In genomic region chr2:9336534-9337354, GRCh38 we compare ENCODE assay signal across 1 cellular context.
A peak's percentile ranks its signal among the peaks of the same experiment; 100 is the strongest.
TF ChIP-seq lines count a peak whose summit lies in the region.

No MANE protein-coding gene starts in this region.

TF ChIP-seq in HepG2, 621 proteins besides CTCF, POLR2A, EP300 and RAD21 (continued from another document and continues in another):
- TF ChIP-seq ZNF280B (CRISPR knock-in tag; IDR thresholded peaks at IDR 0.05; ENCODE audit: borderline replicate concordance), result 0 out of 2 replicates have a peak, but pooled peaks have one; percentile 50
- no peak; a peak in 1 of 4 replicates for TF ChIP-seq MAFK (conservative IDR thresholded peaks at IDR 0.05 in 1 of 2, IDR thresholded peaks at IDR 0.05 in 1 of 2; ENCODE audit: low read length in 2 of 2)
- peak; percentile 97 for TF ChIP-seq HNF4A (CRISPR knock-in tag; IDR thresholded peaks at IDR 0.05)
- peak; percentile 74; the same call in 1 of the 2 replicates for TF ChIP-seq ZNF800 (CRISPR knock-in tag; IDR thresholded peaks at IDR 0.05)
- peak; percentile 70 for TF ChIP-seq ZNF142 (CRISPR knock-in tag; IDR thresholded peaks at IDR 0.05)
- no peak for TF ChIP-seq ETV6 (CRISPR knock-in tag; conservative IDR thresholded peaks at IDR 0.05)
- no peak for TF ChIP-seq RBM22 (optimal IDR thresholded peaks at IDR 0.05; ENCODE audit: low read length)
- TF ChIP-seq ZNF30 (CRISPR knock-in tag; IDR thresholded peaks at IDR 0.05), result no peak
- TF ChIP-seq ZNF660 (CRISPR knock-in tag; IDR thresholded peaks at IDR 0.05; ENCODE audit: borderline replicate concordance, low read depth), result no peak
- TF ChIP-seq, protein P1, sequence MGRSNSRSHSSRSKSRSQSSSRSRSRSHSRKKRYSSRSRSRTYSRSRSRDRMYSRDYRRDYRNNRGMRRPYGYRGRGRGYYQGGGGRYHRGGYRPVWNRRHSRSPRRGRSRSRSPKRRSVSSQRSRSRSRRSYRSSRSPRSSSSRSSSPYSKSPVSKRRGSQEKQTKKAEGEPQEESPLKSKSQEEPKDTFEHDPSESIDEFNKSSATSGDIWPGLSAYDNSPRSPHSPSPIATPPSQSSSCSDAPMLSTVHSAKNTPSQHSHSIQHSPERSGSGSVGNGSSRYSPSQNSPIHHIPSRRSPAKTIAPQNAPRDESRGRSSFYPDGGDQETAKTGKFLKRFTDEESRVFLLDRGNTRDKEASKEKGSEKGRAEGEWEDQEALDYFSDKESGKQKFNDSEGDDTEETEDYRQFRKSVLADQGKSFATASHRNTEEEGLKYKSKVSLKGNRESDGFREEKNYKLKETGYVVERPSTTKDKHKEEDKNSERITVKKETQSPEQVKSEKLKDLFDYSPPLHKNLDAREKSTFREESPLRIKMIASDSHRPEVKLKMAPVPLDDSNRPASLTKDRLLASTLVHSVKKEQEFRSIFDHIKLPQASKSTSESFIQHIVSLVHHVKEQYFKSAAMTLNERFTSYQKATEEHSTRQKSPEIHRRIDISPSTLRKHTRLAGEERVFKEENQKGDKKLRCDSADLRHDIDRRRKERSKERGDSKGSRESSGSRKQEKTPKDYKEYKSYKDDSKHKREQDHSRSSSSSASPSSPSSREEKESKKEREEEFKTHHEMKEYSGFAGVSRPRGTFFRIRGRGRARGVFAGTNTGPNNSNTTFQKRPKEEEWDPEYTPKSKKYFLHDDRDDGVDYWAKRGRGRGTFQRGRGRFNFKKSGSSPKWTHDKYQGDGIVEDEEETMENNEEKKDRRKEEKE (IDR thresholded peaks at IDR 0.05), result no peak
- no peak for TF ChIP-seq ZNF343 (CRISPR knock-in tag; IDR thresholded peaks at IDR 0.05)
- TF ChIP-seq ZNF235 (CRISPR knock-in tag; IDR thresholded peaks at IDR 0.05; ENCODE audit: borderline replicate concordance), result no peak
- TF ChIP-seq SUZ12 (IDR thresholded peaks at IDR 0.05; ENCODE audit: low read depth, low read length), result no peak
- peak; percentile 72 for TF ChIP-seq TBX2 (CRISPR knock-in tag; IDR thresholded peaks at IDR 0.05; ENCODE audit: borderline replicate concordance)
- TF ChIP-seq ZNF781 (CRISPR knock-in tag; IDR thresholded peaks at IDR 0.05; ENCODE audit: borderline replicate concordance, not compliant biosample characterization), result peak; percentile 66
- 0 out of 2 replicates have a peak, but pooled peaks have one; percentile 44 for TF ChIP-seq RERE (CRISPR knock-in tag; IDR thresholded peaks at IDR 0.05; ENCODE audit: low read depth)
- TF ChIP-seq, protein P2, sequence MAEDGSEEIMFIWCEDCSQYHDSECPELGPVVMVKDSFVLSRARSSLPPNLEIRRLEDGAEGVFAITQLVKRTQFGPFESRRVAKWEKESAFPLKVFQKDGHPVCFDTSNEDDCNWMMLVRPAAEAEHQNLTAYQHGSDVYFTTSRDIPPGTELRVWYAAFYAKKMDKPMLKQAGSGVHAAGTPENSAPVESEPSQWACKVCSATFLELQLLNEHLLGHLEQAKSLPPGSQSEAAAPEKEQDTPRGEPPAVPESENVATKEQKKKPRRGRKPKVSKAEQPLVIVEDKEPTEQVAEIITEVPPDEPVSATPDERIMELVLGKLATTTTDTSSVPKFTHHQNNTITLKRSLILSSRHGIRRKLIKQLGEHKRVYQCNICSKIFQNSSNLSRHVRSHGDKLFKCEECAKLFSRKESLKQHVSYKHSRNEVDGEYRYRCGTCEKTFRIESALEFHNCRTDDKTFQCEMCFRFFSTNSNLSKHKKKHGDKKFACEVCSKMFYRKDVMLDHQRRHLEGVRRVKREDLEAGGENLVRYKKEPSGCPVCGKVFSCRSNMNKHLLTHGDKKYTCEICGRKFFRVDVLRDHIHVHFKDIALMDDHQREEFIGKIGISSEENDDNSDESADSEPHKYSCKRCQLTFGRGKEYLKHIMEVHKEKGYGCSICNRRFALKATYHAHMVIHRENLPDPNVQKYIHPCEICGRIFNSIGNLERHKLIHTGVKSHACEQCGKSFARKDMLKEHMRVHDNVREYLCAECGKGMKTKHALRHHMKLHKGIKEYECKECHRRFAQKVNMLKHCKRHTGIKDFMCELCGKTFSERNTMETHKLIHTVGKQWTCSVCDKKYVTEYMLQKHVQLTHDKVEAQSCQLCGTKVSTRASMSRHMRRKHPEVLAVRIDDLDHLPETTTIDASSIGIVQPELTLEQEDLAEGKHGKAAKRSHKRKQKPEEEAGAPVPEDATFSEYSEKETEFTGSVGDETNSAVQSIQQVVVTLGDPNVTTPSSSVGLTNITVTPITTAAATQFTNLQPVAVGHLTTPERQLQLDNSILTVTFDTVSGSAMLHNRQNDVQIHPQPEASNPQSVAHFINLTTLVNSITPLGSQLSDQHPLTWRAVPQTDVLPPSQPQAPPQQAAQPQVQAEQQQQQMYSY (CRISPR knock-in tag; IDR thresholded peaks at IDR 0.05), result no peak; the same call in 1 of the 2 replicates
- TF ChIP-seq ZNF816 (CRISPR knock-in tag; IDR thresholded peaks at IDR 0.05; ENCODE audit: borderline replicate concordance), result peak; percentile 79; the same call in 1 of the 2 replicates
- peak; percentile 99 for TF ChIP-seq ZNF501 (CRISPR knock-in tag; IDR thresholded peaks at IDR 0.05)
- no peak for TF ChIP-seq TAF15 (IDR thresholded peaks at IDR 0.05; ENCODE audit: low read depth, low read length, poor library complexity, severe bottlenecking)
- no peak for TF ChIP-seq TBP (CRISPR knock-in tag; IDR thresholded peaks at IDR 0.05)
- TF ChIP-seq ZNF121 (CRISPR knock-in tag; IDR thresholded peaks at IDR 0.05), result no peak
- TF ChIP-seq RBFOX2 (IDR thresholded peaks at IDR 0.05; ENCODE audit: low read depth, low read length), result no peak
- no peak for TF ChIP-seq SP140L (CRISPR knock-in tag; IDR thresholded peaks at IDR 0.05; ENCODE audit: borderline replicate concordance)
- no peak for TF ChIP-seq GABPB1 (CRISPR knock-in tag; IDR thresholded peaks at IDR 0.05)
